19 cellular contexts compared by ENCODE assay signal in genomic region chr10:85600744-85601081, GRCh38.
"Had no signal": no experiment of that assay in that cellular context is flagged by ENCODE, and none has a peak within 500 bp of the region (broad histone marks: within the 10 kb centered on the region; RNA-seq: fewer than 3 reads in every experiment).

No MANE protein-coding gene starts in this region.

- H3K9me3 Mint-ChIP-seq: activated CD4-positive, alpha-beta memory T cell treated with anti-CD3 and anti-CD28 coated beads for 36 hours; naive thymus-derived CD8-positive, alpha-beta T cell; stimulated activated naive CD8-positive, alpha-beta T cell treated with anti-CD3 and anti-CD28 coated beads, Interleukin-15, Interleukin-2, amounts not matched to agents 100 ng/mL and 50 ng/mL, for 24 hours had no signal

- DNase-seq: activated CD4-positive, alpha-beta memory T cell treated with anti-CD3 and anti-CD28 coated beads for 36 hours; activated CD4-positive, alpha-beta T cell treated with anti-CD3 and anti-CD28 coated beads for 36 hours; activated naive CD4-positive, alpha-beta T cell; activated T-cell treated with anti-CD3 and anti-CD28 coated beads for 4 hours; adrenal gland; foreskin fibroblast; left ventricle myocardium inferior; naive thymus-derived CD8-positive, alpha-beta T cell; pancreas; right cardiac atrium; stimulated activated CD4-positive, alpha-beta T cell treated with anti-CD3 and anti-CD28 coated beads, Interleukin-12 subunit alpha, Interleukin-12 subunit beta, amount 100 ng/mL, for 4 hours; T-helper 9 cell; transverse colon had no signal

- H3K27ac ChIP-seq: adrenal gland, breast epithelium, coronary artery, left ventricle myocardium inferior, neutrophil, pancreas, transverse colon, vagina had no signal

- H3K27me3 ChIP-seq: adrenal gland, breast epithelium, neutrophil, pancreas, transverse colon, vagina had no signal

- H3K27me3 Mint-ChIP-seq: activated CD4-positive, alpha-beta memory T cell treated with anti-CD3 and anti-CD28 coated beads for 36 hours; activated CD4-positive, alpha-beta T cell treated with anti-CD3 and anti-CD28 coated beads for 36 hours; activated naive CD8-positive, alpha-beta T cell; naive thymus-derived CD8-positive, alpha-beta T cell; stimulated activated naive CD8-positive, alpha-beta T cell treated with anti-CD3 and anti-CD28 coated beads, Interleukin-15, Interleukin-2, amounts not matched to agents 100 ng/mL and 50 ng/mL, for 24 hours had no signal

- H3K36me3 Mint-ChIP-seq: activated CD4-positive, alpha-beta memory T cell treated with anti-CD3 and anti-CD28 coated beads for 36 hours; activated naive CD8-positive, alpha-beta T cell; naive thymus-derived CD8-positive, alpha-beta T cell had no signal

- H3K36me3 ChIP-seq: adrenal gland, breast epithelium, left ventricle myocardium inferior, neutrophil, pancreas, transverse colon, vagina had no signal

- H3K9me3 ChIP-seq: adrenal gland, breast epithelium, left ventricle myocardium inferior, neutrophil, pancreas, transverse colon, vagina had no signal

- H3K4me1 ChIP-seq: adrenal gland, breast epithelium, left ventricle myocardium inferior, pancreas, transverse colon, vagina had no signal

- H3K27ac Mint-ChIP-seq: activated CD4-positive, alpha-beta memory T cell treated with anti-CD3 and anti-CD28 coated beads for 36 hours; activated CD4-positive, alpha-beta T cell treated with anti-CD3 and anti-CD28 coated beads for 36 hours; activated naive CD8-positive, alpha-beta T cell; naive thymus-derived CD8-positive, alpha-beta T cell; stimulated activated naive CD8-positive, alpha-beta T cell treated with anti-CD3 and anti-CD28 coated beads, Interleukin-15, Interleukin-2, amounts not matched to agents 100 ng/mL and 50 ng/mL, for 24 hours had no signal

- H3K4me3 Mint-ChIP-seq: activated CD4-positive, alpha-beta memory T cell treated with anti-CD3 and anti-CD28 coated beads for 36 hours; activated CD4-positive, alpha-beta T cell treated with anti-CD3 and anti-CD28 coated beads for 36 hours; activated naive CD8-positive, alpha-beta T cell; naive thymus-derived CD8-positive, alpha-beta T cell; stimulated activated naive CD8-positive, alpha-beta T cell treated with anti-CD3 and anti-CD28 coated beads, Interleukin-15, Interleukin-2, amounts not matched to agents 100 ng/mL and 50 ng/mL, for 24 hours had no signal

- H3K4me3 ChIP-seq: adrenal gland, breast epithelium, coronary artery, left ventricle myocardium inferior, pancreas, transverse colon, vagina had no signal
